3 cellular contexts compared by ENCODE assay signal in the genomic region with DNA sequence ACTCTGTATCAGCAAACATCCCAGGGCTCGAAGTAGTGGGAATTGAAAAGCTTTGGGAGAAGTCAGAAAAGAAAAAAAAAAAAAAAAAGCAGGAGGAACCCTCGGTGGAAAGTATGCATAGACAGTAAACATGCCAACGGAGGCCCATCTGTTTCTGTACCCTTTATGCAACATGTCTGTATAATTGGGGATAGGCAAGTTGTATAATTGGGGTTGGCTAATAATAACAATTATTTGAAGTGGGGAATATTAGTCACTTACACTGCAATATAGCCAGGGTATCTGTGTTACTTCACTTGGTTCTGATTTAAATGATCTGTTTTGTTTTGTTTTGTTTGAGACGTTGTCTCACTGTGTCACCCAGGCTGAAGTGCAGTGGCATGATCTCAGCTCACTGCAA. TPM values are rescaled to one million over a fixed set of nuclear protein-coding genes. Genes with fewer than 3 reads are reported as not detected.
"Had no signal": no experiment of that assay in that cellular context is flagged by ENCODE, and none has a peak within 500 bp of the region (broad histone marks: within the 10 kb centered on the region; RNA-seq: fewer than 3 reads in every experiment).

No MANE protein-coding gene starts in this region.

- DNase-seq: GDM1, GF-D8 had no signal

- H3K4me3 ChIP-seq: GM12878 had no signal

RNA-seq across cellular contexts. Expression of a gene that starts 12.1 kb away (rescaled TPM):
- total RNA-seq: GM12878 had no signal
- polyA plus RNA-seq: GM12878 had no signal

RNA-seq across cellular contexts. Expression of a gene that starts 30.0 kb away (rescaled TPM):
- total RNA-seq: GM12878 had no signal
